ENCODE assay signal across 8 cellular contexts in genomic region chr1:182392045-182393028, GRCh38. TPM values are rescaled to one million over a fixed set of nuclear protein-coding genes. Genes with fewer than 3 reads are reported as not detected.
DNase-seq lines count a peak whose midpoint lies in the region; ATAC-seq and TF ChIP-seq lines count a peak whose summit lies in the region.

No MANE protein-coding gene starts in this region.

- WGBS in esophagus squamous epithelium, 2 donors = 32 to 42% methylated on average over 15 to 16 of the region's 47 CpGs

- intact Hi-C loops in esophagus squamous epithelium (cut with DNase I) = loop anchor here (5.0 kb wide), 1 partner anchor 250 kb away; no protein-coding TSS in a partner anchor

- DNase-seq in GF-D8 (lab: John Stamatoyannopoulos, UW) (peak; percentile 58), NCI-H1694 (lab: John Stamatoyannopoulos, UW) (peak; percentile 76), esophagus squamous epithelium (lab: John Stamatoyannopoulos, UW) (no peak), ureter (ENCODE audit: low spot score) (peak; percentile 66), glomerular visceral epithelial cell (ENCODE audit: extremely low spot score) (no peak)
- no peak for DNase-seq in activated CD8-positive, alpha-beta memory T cell treated with anti-CD3 and anti-CD28 coated beads, Interleukin-2, amount 10 ng/mL, durations not matched to agents 7 days and 5 days
- DNase-seq in naive thymus-derived CD8-positive, alpha-beta T cell = peak in 6 of 10 donors; percentile 2 to 23 (median 12)

- H3K4me3 Mint-ChIP-seq in activated CD8-positive, alpha-beta memory T cell treated with anti-CD3 and anti-CD28 coated beads, Interleukin-2, amount 10 ng/mL, durations not matched to agents 7 days and 5 days = peak overlapping the region; percentile 80
- peak overlapping the region; percentile 49 to 97 (median 76) for H3K4me3 Mint-ChIP-seq in naive thymus-derived CD8-positive, alpha-beta T cell

- POLR2A ChIA-PET in naive thymus-derived CD8-positive, alpha-beta T cell (lab: Charles Lee) = interaction anchor here (1.2 kb wide), 1 partner anchor 307 kb away, joined by 4 read pairs; no protein-coding TSS in a partner anchor

- TF ChIP-seq POLR2A in esophagus squamous epithelium (IDR thresholded peaks at IDR 0.05) = no peak

- peaks cover 30% of the 10 kb centered on the region for H3K4me1 Mint-ChIP-seq in activated CD8-positive, alpha-beta memory T cell treated with anti-CD3 and anti-CD28 coated beads, Interleukin-2, amount 10 ng/mL, durations not matched to agents 7 days and 5 days
- peaks cover 18 to 38% (median 29%) of the 10 kb centered on the region in 4 donors for H3K4me1 Mint-ChIP-seq in naive thymus-derived CD8-positive, alpha-beta T cell

- peaks cover 0 to 4% (median 0%) of the 10 kb centered on the region in 3 donors for H3K9me3 ChIP-seq in esophagus squamous epithelium

- CTCF ChIA-PET in activated CD8-positive, alpha-beta memory T cell treated with anti-CD3 and anti-CD28 coated beads, Interleukin-2, amount 10 ng/mL, durations not matched to agents 7 days and 5 days (lab: Charles Lee) = interaction anchor here (1.4 to 6.4 kb wide), 4 partner anchors 29 to 311 kb away, joined by 3 to 179 read pairs (median 6); no protein-coding TSS in a partner anchor

- H3K4me1 ChIP-seq in esophagus squamous epithelium = peaks cover 12 to 71% (median 24%) of the 10 kb centered on the region in 3 donors

- H3K36me3 Mint-ChIP-seq in activated CD8-positive, alpha-beta memory T cell treated with anti-CD3 and anti-CD28 coated beads, Interleukin-2, amount 10 ng/mL, durations not matched to agents 7 days and 5 days = peaks cover 22% of the 10 kb centered on the region
- no peaks in the 10 kb centered on the region for H3K36me3 Mint-ChIP-seq in naive thymus-derived CD8-positive, alpha-beta T cell

- H3K27ac ChIP-seq in esophagus squamous epithelium = peak overlapping the region; percentile 97 to 99 (median 98)

- H3K9me3 Mint-ChIP-seq in activated CD8-positive, alpha-beta memory T cell treated with anti-CD3 and anti-CD28 coated beads, Interleukin-2, amount 10 ng/mL, durations not matched to agents 7 days and 5 days (ENCODE audit: low read depth) = no peaks in the 10 kb centered on the region
- no peaks in the 10 kb centered on the region for H3K9me3 Mint-ChIP-seq in naive thymus-derived CD8-positive, alpha-beta T cell

- H3K27me3 ChIP-seq in esophagus squamous epithelium = no peaks in the 10 kb centered on the region

- H3K27me3 Mint-ChIP-seq in activated CD8-positive, alpha-beta memory T cell treated with anti-CD3 and anti-CD28 coated beads, Interleukin-2, amount 10 ng/mL, durations not matched to agents 7 days and 5 days = peaks cover 68% of the 10 kb centered on the region
- peaks cover 6 to 65% (median 17%) of the 10 kb centered on the region in 5 donors for H3K27me3 Mint-ChIP-seq in naive thymus-derived CD8-positive, alpha-beta T cell

- no peak overlapping the region for H3K27ac Mint-ChIP-seq in activated CD8-positive, alpha-beta memory T cell treated with anti-CD3 and anti-CD28 coated beads, Interleukin-2, amount 10 ng/mL, durations not matched to agents 7 days and 5 days
- peak overlapping the region in 3 of 10 donors; percentile 9 to 29 (median 22) for H3K27ac Mint-ChIP-seq in naive thymus-derived CD8-positive, alpha-beta T cell

- ATAC-seq in HG02623 (IDR thresholded peaks at IDR 0.05; ENCODE audit: unreplicated experiment) = peak; percentile 13
- peak; percentile 3 for ATAC-seq in activated CD8-positive, alpha-beta memory T cell treated with anti-CD3 and anti-CD28 coated beads, Interleukin-2, amount 10 ng/mL, durations not matched to agents 7 days and 5 days
- peak in 1 of 2 donors; percentile 24 for ATAC-seq in naive thymus-derived CD8-positive, alpha-beta T cell

- peaks cover 12 to 17% (median 17%) of the 10 kb centered on the region in 3 donors for H3K36me3 ChIP-seq in esophagus squamous epithelium

- no peak for TF ChIP-seq CTCF in esophagus squamous epithelium (IDR thresholded peaks at IDR 0.05)

- peak overlapping the region; percentile 72 to 88 (median 86) for H3K4me3 ChIP-seq in esophagus squamous epithelium

RNA-seq across cellular contexts. Expression of gene GLUL, which starts 0.7 kb away (rescaled TPM):
- 10 to 100 TPM; 18.3 to 77.4 TPM for total RNA-seq in activated CD8-positive, alpha-beta memory T cell treated with anti-CD3 and anti-CD28 coated beads, Interleukin-2, amount 10 ng/mL, durations not matched to agents 7 days and 5 days
- total RNA-seq in esophagus squamous epithelium = 1,000 to 10,000 TPM in 3 of 4 donors, 100 to 1,000 TPM in 1; 597 to 1,638 (median 1,035) TPM
- total RNA-seq in naive thymus-derived CD8-positive, alpha-beta T cell = 10 to 100 TPM; 10.2 to 12.7 TPM
- polyA plus RNA-seq in naive thymus-derived CD8-positive, alpha-beta T cell = 10 to 100 TPM in 1 of 3 donors, 1 to 10 TPM in 2; 4.8 to 38.1 (median 8.3) TPM
- 418 TPM for total RNA-seq in ureter

RNA-seq across cellular contexts. Expression of gene TEDDM1, which starts 8.1 kb away (rescaled TPM):
- not detected for total RNA-seq in activated CD8-positive, alpha-beta memory T cell treated with anti-CD3 and anti-CD28 coated beads, Interleukin-2, amount 10 ng/mL, durations not matched to agents 7 days and 5 days
- not detected for total RNA-seq in esophagus squamous epithelium
- not detected for total RNA-seq in naive thymus-derived CD8-positive, alpha-beta T cell
- polyA plus RNA-seq in naive thymus-derived CD8-positive, alpha-beta T cell = not detected
- not detected for total RNA-seq in ureter

RNA-seq across cellular contexts. Expression of gene RGSL1, which starts 57.6 kb away (rescaled TPM):
- not detected for total RNA-seq in activated CD8-positive, alpha-beta memory T cell treated with anti-CD3 and anti-CD28 coated beads, Interleukin-2, amount 10 ng/mL, durations not matched to agents 7 days and 5 days
- total RNA-seq in esophagus squamous epithelium (under 1 TPM in 2 of 4 donors, not detected in 2; 0.42 to 0.61 TPM), ureter (not detected)
- not detected for total RNA-seq in naive thymus-derived CD8-positive, alpha-beta T cell
- polyA plus RNA-seq in naive thymus-derived CD8-positive, alpha-beta T cell = not detected

Comparison
In these comparisons a context has a peak if more than half of its experiments do, and no peak if none do; other contexts are left out.
1. DNase-seq: peak in GF-D8 (single experiment), NCI-H1694 (single experiment), naive thymus-derived CD8-positive, alpha-beta T cell (6 of 10) and ureter (single experiment); none in activated CD8-positive, alpha-beta memory T cell treated with anti-CD3 and anti-CD28 coated beads, Interleukin-2, amount 10 ng/mL, durations not matched to agents 7 days and 5 days (single experiment), esophagus squamous epithelium (single experiment) and glomerular visceral epithelial cell (single experiment).